Comparison of ENCODE assay signal across 18 cellular contexts in the genomic region with DNA sequence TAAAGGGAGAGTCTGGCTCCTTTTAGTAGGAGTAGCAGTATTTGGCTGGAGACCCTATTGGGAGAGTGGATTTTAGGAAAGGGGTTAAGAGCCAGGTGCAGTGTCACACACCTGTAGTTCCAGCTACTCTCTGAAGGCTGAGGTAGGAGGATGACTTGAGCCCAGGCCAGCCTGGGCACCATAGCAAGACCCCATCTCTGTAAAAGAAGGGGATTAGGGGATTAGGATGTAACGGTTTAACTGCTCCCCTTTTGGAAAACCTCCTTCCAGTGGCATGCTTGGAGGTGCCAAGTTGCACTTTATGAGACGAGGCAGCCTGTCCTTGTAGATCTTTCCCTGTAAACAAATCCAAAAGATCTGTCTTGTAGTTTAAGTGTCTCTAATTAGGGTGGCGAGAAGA.
DNase-seq lines count a peak whose midpoint lies in the region; ATAC-seq, FAIRE-seq and TF ChIP-seq lines count a peak whose summit lies in the region.
"Had no signal": no experiment of that assay in that cellular context is flagged by ENCODE, and none has a peak within 500 bp of the region (broad histone marks: within the 10 kb centered on the region; RNA-seq: fewer than 3 reads in every experiment).

No MANE protein-coding gene starts in this region.

- no peaks in the 10 kb centered on the region for H3K9me3 Mint-ChIP-seq in HFFc6
- no peaks in the 10 kb centered on the region for H3K9me3 Mint-ChIP-seq in stimulated activated naive CD8-positive, alpha-beta T cell treated with anti-CD3 and anti-CD28 coated beads, Interleukin-15, amount 100 ng/mL, for 72 hours

- no peak overlapping the region for H3K4me3 Mint-ChIP-seq in HFFc6
- H3K4me3 Mint-ChIP-seq in stimulated activated naive CD8-positive, alpha-beta T cell treated with anti-CD3 and anti-CD28 coated beads, Interleukin-15, amount 100 ng/mL, for 72 hours: no peak overlapping the region

- H4K20me1 ChIP-seq in K562 (replicated peaks; ENCODE audit: control insufficient read depth, insufficient read depth, low read length): 0 out of 2 replicates have a peak, but pooled peaks cover 6% of the 10 kb centered on the region

- WGBS in K562 (ENCODE audit: insufficient coverage, low coverage, missing lambda C conversion rate): 89% methylated on average over 3 of the region's 3 CpGs
- WGBS in testis, 2 donors: 69 to 78% methylated on average over 3 of the region's 3 CpGs

- H3K4me1 Mint-ChIP-seq in HFFc6 (ENCODE audit: low read depth): peaks cover 60% of the 10 kb centered on the region
- peaks cover 31% of the 10 kb centered on the region for H3K4me1 Mint-ChIP-seq in stimulated activated naive CD8-positive, alpha-beta T cell treated with anti-CD3 and anti-CD28 coated beads, Interleukin-15, amount 100 ng/mL, for 72 hours

- H3K4me3 ChIP-seq in K562 (no peak overlapping the region), muscle layer of colon (ENCODE audit: low read depth in 1 of 2, low read length in 2 of 2) (no peak overlapping the region), testis (no peak overlapping the region)
- H3K4me3 ChIP-seq: lung, pancreas had no signal

- POLR2A ChIA-PET in K562 (lab: Yijun Ruan, JAX): interaction anchor here (1.0 kb wide), 1 partner anchor 70 kb away, joined by 3 read pairs; no protein-coding TSS in a partner anchor

- H3K27ac Mint-ChIP-seq in HFFc6: 0 out of 2 replicates have a peak overlapping the region, but pooled peaks have one; percentile 37
- no peak overlapping the region for H3K27ac Mint-ChIP-seq in stimulated activated naive CD8-positive, alpha-beta T cell treated with anti-CD3 and anti-CD28 coated beads, Interleukin-15, amount 100 ng/mL, for 72 hours

- no peaks in the 10 kb centered on the region for H3K9me1 ChIP-seq in K562 (ENCODE audit: control insufficient read depth, insufficient read depth, low read length)

- no peak for TF ChIP-seq RAD21 in K562 (CRISPR knock-in tag; conservative IDR thresholded peaks at IDR 0.05 in 1 of 2, IDR thresholded peaks at IDR 0.05 in 1 of 2)

- no peak overlapping the region for H2AFZ ChIP-seq in K562 (ENCODE audit: low read depth, low read length)

- H3K4me1 ChIP-seq in K562 (replicated peaks in 1 of 2; ENCODE audit: control insufficient read depth in 2 of 2, insufficient read depth in 2 of 2, low read length in 2 of 2) (peaks cover 0 to 17% of the 10 kb centered on the region in 2 experiments; a peak in 2 of 5 replicates), muscle layer of colon (ENCODE audit: insufficient read depth, low read length) (peaks cover 83% of the 10 kb centered on the region), testis (peaks cover 21% of the 10 kb centered on the region)

- H3K9ac ChIP-seq in K562 (ENCODE audit: insufficient read depth in 1 of 2, low read depth in 2 of 2, low read length in 2 of 2) (no peak overlapping the region), muscle layer of colon (ENCODE audit: low read length) (no peak overlapping the region)

- intact Hi-C loops in K562 (cut with micrococcal nuclease) (no loop called here), testis (cut with DNase I; ENCODE audit: low total_unique reads) (no loop called here)

- H3K27ac ChIP-seq in K562 (ENCODE audit: extremely low read depth, low read depth, low read length) (no peak overlapping the region; the same call in 1 of the 3 replicates), muscle layer of colon (ENCODE audit: low read depth, low read length) (peak overlapping the region; percentile 88), testis (peak overlapping the region; percentile 40 to 63)

- no peak for TF ChIP-seq POLR2A in K562 (conservative IDR thresholded peaks at IDR 0.05)
- TF ChIP-seq POLR2A in testis (IDR thresholded peaks at IDR 0.05): no peak

- H3K27me3 Mint-ChIP-seq in HFFc6 (ENCODE audit: insufficient read depth): no peaks in the 10 kb centered on the region
- no peaks in the 10 kb centered on the region for H3K27me3 Mint-ChIP-seq in stimulated activated naive CD8-positive, alpha-beta T cell treated with anti-CD3 and anti-CD28 coated beads, Interleukin-15, amount 100 ng/mL, for 72 hours

- BruUV-seq in K562 (replicated peaks; lab: Mats Ljungman, UMichigan): no TSS peak

- no peak for TF ChIP-seq EP300 in K562 (IDR thresholded peaks at IDR 0.05; ENCODE audit: low read length)

- peaks cover 73% of the 10 kb centered on the region for H3K79me2 ChIP-seq in K562 (ENCODE audit: control insufficient read depth, insufficient read depth, low read length)

- FAIRE-seq in K562 (lab: Jason Lieb, UNC): no peak
- FAIRE-seq: astrocyte, colon, pancreas had no signal

- H3K9me3 ChIP-seq in K562 (replicated peaks; ENCODE audit: control insufficient read depth, insufficient read depth, low read depth, low read length) (no peaks in the 10 kb centered on the region), muscle layer of colon (ENCODE audit: low read length) (no peaks in the 10 kb centered on the region), testis (no peaks in the 10 kb centered on the region)
- H3K9me3 ChIP-seq: pancreas had no signal

- H3K36me3 ChIP-seq in K562 (ENCODE audit: control insufficient read depth, insufficient read depth, low read length) (peaks cover 20% of the 10 kb centered on the region; the same call in 2 of the 3 replicates), muscle layer of colon (ENCODE audit: insufficient read depth, low read length) (peaks cover 4% of the 10 kb centered on the region), testis (ENCODE audit: low read depth, missing control alignments) (no peaks in the 10 kb centered on the region)
- H3K36me3 ChIP-seq: pancreas had no signal

- ATAC-seq in K562: no peak
- ATAC-seq in stimulated activated naive CD8-positive, alpha-beta T cell treated with anti-CD3 and anti-CD28 coated beads, Interleukin-15, amount 100 ng/mL, for 72 hours: no peak
- ATAC-seq: pancreas had no signal

- in situ Hi-C loops in K562 (cut with MboI): no loop called here

- no peak overlapping the region for H3K4me2 ChIP-seq in K562 (ENCODE audit: insufficient read depth, low read length)

- TF ChIP-seq CTCF in HFFc6 (IDR thresholded peaks at IDR 0.05) (no peak), K562 (IDR thresholded peaks at IDR 0.05 in 2 of 3, conservative IDR thresholded peaks at IDR 0.05 in 1 of 3; ENCODE audit: insufficient read depth in 2 of 3, low read depth in 1 of 3, low read length in 3 of 3) (no peak), testis (IDR thresholded peaks at IDR 0.05) (no peak)

- CTCF ChIA-PET in K562 (lab: Yijun Ruan, JAX; ENCODE audit: low intra/inter-chr PET ratio): interaction anchor here (0.6 kb wide), 1 partner anchor 52 kb away, joined by 3 read pairs; no protein-coding TSS in a partner anchor

- H3K27me3 ChIP-seq in K562 (ENCODE audit: control insufficient read depth in 2 of 2, insufficient read depth in 2 of 2, low read length in 2 of 2): no peaks in the 10 kb centered on the region
- no peaks in the 10 kb centered on the region for H3K27me3 ChIP-seq in muscle layer of colon (ENCODE audit: control insufficient read depth in 1 of 2, insufficient read depth in 2 of 2, low read length in 2 of 2)
- H3K27me3 ChIP-seq in testis: no peaks in the 10 kb centered on the region
- H3K27me3 ChIP-seq: pancreas had no signal

- DNase-seq in HFFc6 (no peak), K562 (ENCODE audit: extremely low read depth in 1 of 4, low spot score in 3 of 4) (no peak), testis (no peak)
- DNase-seq in activated T-cell treated with anti-CD3 and anti-CD28 coated beads, Interleukin-2, amount 50 U/mL, for 1 hour: no peak
- DNase-seq in stimulated activated CD8-positive, alpha-beta memory T cell treated with anti-CD3 and anti-CD28 coated beads, Interleukin-4, amount 100 ng/mL, for 48 hours: no peak
- no peak for DNase-seq in stimulated activated naive CD8-positive, alpha-beta T cell treated with anti-CD3 and anti-CD28 coated beads, Interleukin-15, amount 100 ng/mL, for 72 hours
- DNase-seq: activated CD4-positive, alpha-beta T cell treated with anti-CD3 and anti-CD28 coated beads for 48 hours; activated CD8-positive, alpha-beta memory T cell treated with anti-CD3 and anti-CD28 coated beads, Interleukin-2, amount 50 U/mL, for 4 hours; HCEC 1CT; NCI-H2029; NCI-H446; NK-92 treated with Interleukin-12 subunit alpha and Interleukin-12 subunit beta, amount 100 ng/mL, for 24 hours; pancreas; stimulated activated CD4-positive, alpha-beta T cell treated with anti-CD3 and anti-CD28 coated beads, Interleukin-4, amount 100 ng/mL, for 4 hours had no signal

- peaks cover 18% of the 10 kb centered on the region for H3K36me3 Mint-ChIP-seq in HFFc6 (ENCODE audit: low read depth)

TF ChIP-seq in K562, 482 proteins besides CTCF, POLR2A, EP300 and RAD21:
- peak; percentile 61; the same call in 1 of the 2 replicates for TF ChIP-seq ZNF121 (CRISPR knock-in tag; conservative IDR thresholded peaks at IDR 0.05)
- no peak for TF ChIP-seq BRCA1 (IDR thresholded peaks at IDR 0.05)
- no peak for TF ChIP-seq BRCA1 (CRISPR knock-in tag; IDR thresholded peaks at IDR 0.05)
